In genomic region chr2:42153944-42154593, GRCh38 we compare ENCODE assay signal across 20 cellular contexts. TPM values are rescaled to one million over a fixed set of nuclear protein-coding genes. Genes with fewer than 3 reads are reported as not detected.
DNase-seq lines count a peak whose midpoint lies in the region; ATAC-seq and TF ChIP-seq lines count a peak whose summit lies in the region.
"Had no signal": no experiment of that assay in that cellular context is flagged by ENCODE, and none has a peak within 500 bp of the region (broad histone marks: within the 10 kb centered on the region; RNA-seq: fewer than 3 reads in every experiment).

No MANE protein-coding gene starts in this region.

- no peak for ATAC-seq in activated CD8-positive, alpha-beta T cell treated with anti-CD3 and anti-CD28 coated beads, Interleukin-2, amount 10 ng/mL, durations not matched to agents 7 days and 5 days
- ATAC-seq in activated CD8-positive, alpha-beta T cell treated with anti-CD3 and anti-CD28 coated beads for 36 hours = no peak
- ATAC-seq: K562, Right ventricle myocardium inferior had no signal

- intact Hi-C loops in activated CD8-positive, alpha-beta T cell treated with anti-CD3 and anti-CD28 coated beads for 36 hours (cut with micrococcal nuclease) = no loop called here

- no peak for TF ChIP-seq CTCF in activated CD8-positive, alpha-beta T cell treated with anti-CD3 and anti-CD28 coated beads for 36 hours (IDR thresholded peaks at IDR 0.05)
- TF ChIP-seq CTCF in progenitor cell of endocrine pancreas (IDR thresholded peaks at IDR 0.05; ENCODE audit: unreplicated experiment) = no peak

- no peaks in the 10 kb centered on the region for H3K4me1 Mint-ChIP-seq in activated CD8-positive, alpha-beta T cell treated with anti-CD3 and anti-CD28 coated beads, Interleukin-2, amount 10 ng/mL, durations not matched to agents 7 days and 5 days (ENCODE audit: low read depth)
- peaks cover 2% of the 10 kb centered on the region for H3K4me1 Mint-ChIP-seq in activated CD8-positive, alpha-beta T cell treated with anti-CD3 and anti-CD28 coated beads for 36 hours (ENCODE audit: low read depth)
- H3K4me1 Mint-ChIP-seq in progenitor cell of endocrine pancreas (ENCODE audit: low read depth) = peaks cover 2% of the 10 kb centered on the region

- POLR2A ChIA-PET in activated CD8-positive, alpha-beta T cell treated with anti-CD3 and anti-CD28 coated beads, Interleukin-2, amount 10 ng/mL, durations not matched to agents 7 days and 5 days (lab: Charles Lee) = no interaction called here
- POLR2A ChIA-PET in activated CD8-positive, alpha-beta T cell treated with anti-CD3 and anti-CD28 coated beads for 36 hours (lab: Charles Lee) = no interaction called here

- peaks cover 2% of the 10 kb centered on the region for H3K36me3 Mint-ChIP-seq in activated CD8-positive, alpha-beta T cell treated with anti-CD3 and anti-CD28 coated beads, Interleukin-2, amount 10 ng/mL, durations not matched to agents 7 days and 5 days (ENCODE audit: low read depth)
- no peaks in the 10 kb centered on the region for H3K36me3 Mint-ChIP-seq in activated CD8-positive, alpha-beta T cell treated with anti-CD3 and anti-CD28 coated beads for 36 hours (ENCODE audit: low read depth)
- H3K36me3 Mint-ChIP-seq in progenitor cell of endocrine pancreas (ENCODE audit: insufficient read depth) = no peaks in the 10 kb centered on the region

- DNase-seq in activated CD8-positive, alpha-beta T cell treated with anti-CD3 and anti-CD28 coated beads, Interleukin-2, amount 10 ng/mL, durations not matched to agents 7 days and 5 days = no peak
- DNase-seq in activated CD8-positive, alpha-beta T cell treated with anti-CD3 and anti-CD28 coated beads for 36 hours = no peak
- DNase-seq in NCI-H69 (lab: John Stamatoyannopoulos, UW) = peak; percentile 18
- DNase-seq in left kidney (ENCODE audit: low read depth, low spot score) = peak; percentile 71
- DNase-seq in progenitor cell of endocrine pancreas (ENCODE audit: low spot score, unreplicated experiment) = no peak
- DNase-seq in T1000 (lab: John Stamatoyannopoulos, UW) = no peak
- DNase-seq in stimulated activated CD4-positive, alpha-beta T cell treated with anti-CD3 and anti-CD28 coated beads, Interleukin-4, amount 100 ng/mL, for 24 hours = no peak
- DNase-seq in SW 1271 (lab: John Stamatoyannopoulos, UW) = no peak
- DNase-seq: BE2C; CD4-positive, alpha-beta T cell; DMS153; GF-D8; NCI-H1105 treated with DMSO at 0.1 percent for 48 hours; NCI-H187; NCI-H446; NCI-H748 treated with DMSO at 0.1 percent for 48 hours; NK-92 treated with Interleukin-12 subunit alpha and Interleukin-12 subunit beta, amount 100 ng/mL, for 24 hours; Peyer's patch had no signal

- H3K27me3 Mint-ChIP-seq in activated CD8-positive, alpha-beta T cell treated with anti-CD3 and anti-CD28 coated beads, Interleukin-2, amount 10 ng/mL, durations not matched to agents 7 days and 5 days (ENCODE audit: low read depth) = no peaks in the 10 kb centered on the region
- no peaks in the 10 kb centered on the region for H3K27me3 Mint-ChIP-seq in activated CD8-positive, alpha-beta T cell treated with anti-CD3 and anti-CD28 coated beads for 36 hours
- no peaks in the 10 kb centered on the region for H3K27me3 Mint-ChIP-seq in progenitor cell of endocrine pancreas
- H3K27me3 Mint-ChIP-seq: CD4-positive, alpha-beta T cell had no signal

- H3K9me3 Mint-ChIP-seq in activated CD8-positive, alpha-beta T cell treated with anti-CD3 and anti-CD28 coated beads, Interleukin-2, amount 10 ng/mL, durations not matched to agents 7 days and 5 days (ENCODE audit: insufficient read depth) = no peaks in the 10 kb centered on the region
- no peaks in the 10 kb centered on the region for H3K9me3 Mint-ChIP-seq in activated CD8-positive, alpha-beta T cell treated with anti-CD3 and anti-CD28 coated beads for 36 hours
- no peaks in the 10 kb centered on the region for H3K9me3 Mint-ChIP-seq in progenitor cell of endocrine pancreas (ENCODE audit: low read depth)
- H3K9me3 Mint-ChIP-seq: CD4-positive, alpha-beta T cell had no signal

- CTCF ChIA-PET in activated CD8-positive, alpha-beta T cell treated with anti-CD3 and anti-CD28 coated beads, Interleukin-2, amount 10 ng/mL, durations not matched to agents 7 days and 5 days (lab: Charles Lee) = interaction anchor here (0.6 to 0.9 kb wide), 2 partner anchors 57 to 174 kb away, joined by 3 read pairs; no protein-coding TSS in a partner anchor
- CTCF ChIA-PET in activated CD8-positive, alpha-beta T cell treated with anti-CD3 and anti-CD28 coated beads for 36 hours (lab: Charles Lee) = no interaction called here

- H3K4me3 Mint-ChIP-seq in activated CD8-positive, alpha-beta T cell treated with anti-CD3 and anti-CD28 coated beads, Interleukin-2, amount 10 ng/mL, durations not matched to agents 7 days and 5 days = no peak overlapping the region
- H3K4me3 Mint-ChIP-seq in activated CD8-positive, alpha-beta T cell treated with anti-CD3 and anti-CD28 coated beads for 36 hours = no peak overlapping the region
- H3K4me3 Mint-ChIP-seq in progenitor cell of endocrine pancreas (ENCODE audit: low read depth) = no peak overlapping the region
- H3K4me3 Mint-ChIP-seq: CD4-positive, alpha-beta T cell had no signal

- peak overlapping the region; percentile 12 for H3K27ac Mint-ChIP-seq in activated CD8-positive, alpha-beta T cell treated with anti-CD3 and anti-CD28 coated beads, Interleukin-2, amount 10 ng/mL, durations not matched to agents 7 days and 5 days
- no peak overlapping the region for H3K27ac Mint-ChIP-seq in activated CD8-positive, alpha-beta T cell treated with anti-CD3 and anti-CD28 coated beads for 36 hours
- H3K27ac Mint-ChIP-seq in progenitor cell of endocrine pancreas = peak overlapping the region; percentile 30
- H3K27ac Mint-ChIP-seq: CD4-positive, alpha-beta T cell had no signal

RNA-seq across cellular contexts. Expression of gene EML4, which starts 15.1 kb away (rescaled TPM):
- total RNA-seq in activated CD8-positive, alpha-beta T cell treated with anti-CD3 and anti-CD28 coated beads, Interleukin-2, amount 10 ng/mL, durations not matched to agents 7 days and 5 days = 10 to 100 TPM; 88.0 to 89.7 TPM
- total RNA-seq in activated CD8-positive, alpha-beta T cell treated with anti-CD3 and anti-CD28 coated beads for 36 hours = 10 to 100 TPM; 58.2 to 59.7 TPM
- total RNA-seq in progenitor cell of endocrine pancreas = 75.7 and 79.1 TPM in 2 replicates

Comparison
In these comparisons a context has a peak if more than half of its experiments do, and no peak if none do; other contexts are left out.
1. DNase-seq: peak in NCI-H69 (single experiment) and left kidney (single experiment); none in activated CD8-positive, alpha-beta T cell treated with anti-CD3 and anti-CD28 coated beads, Interleukin-2, amount 10 ng/mL, durations not matched to agents 7 days and 5 days (single experiment), activated CD8-positive, alpha-beta T cell treated with anti-CD3 and anti-CD28 coated beads for 36 hours (single experiment), progenitor cell of endocrine pancreas (single experiment), T1000 (single experiment), stimulated activated CD4-positive, alpha-beta T cell treated with anti-CD3 and anti-CD28 coated beads, Interleukin-4, amount 100 ng/mL, for 24 hours (single experiment) and SW 1271 (0 of 2).